13 cellular contexts compared by ENCODE assay signal in the genomic region with DNA sequence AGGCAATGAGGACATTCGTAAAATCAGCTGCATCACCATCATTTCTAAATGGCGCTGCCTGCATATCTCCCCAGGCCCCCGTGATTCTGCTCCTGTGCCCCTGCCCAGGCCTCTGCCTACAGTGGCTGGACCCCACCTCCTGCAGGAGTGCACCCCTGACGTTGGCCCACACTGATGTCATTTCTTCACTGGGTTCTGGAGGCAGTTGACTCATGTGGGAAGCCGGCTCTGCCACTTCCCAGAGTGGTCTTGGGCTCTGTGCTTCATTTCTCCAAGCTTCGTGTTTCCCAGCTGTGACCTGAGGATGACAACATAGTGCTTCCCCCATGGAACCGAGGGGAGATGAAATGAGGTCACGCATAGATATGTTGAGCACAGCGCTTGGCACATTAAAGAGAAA. TPM values are rescaled to one million over a fixed set of nuclear protein-coding genes. Genes with fewer than 3 reads are reported as not detected.
DNase-seq lines count a peak whose midpoint lies in the region; ATAC-seq and TF ChIP-seq lines count a peak whose summit lies in the region.
"Had no signal": no experiment of that assay in that cellular context is flagged by ENCODE, and none has a peak within 500 bp of the region (broad histone marks: within the 10 kb centered on the region; RNA-seq: fewer than 3 reads in every experiment).

No MANE protein-coding gene starts in this region.

- H3K27me3 ChIP-seq in Loucy (ENCODE audit: insufficient read depth, low read length, poor library complexity, severe bottlenecking), result no peaks in the 10 kb centered on the region
- H3K27me3 ChIP-seq in effector memory CD4-positive, alpha-beta T cell (replicated peaks; ENCODE audit: control insufficient read depth, insufficient read depth, low read length, poor library complexity, severe bottlenecking), result no peaks in the 10 kb centered on the region
- H3K27me3 ChIP-seq in thymus (ENCODE audit: control insufficient read depth, insufficient read depth), result no peaks in the 10 kb centered on the region
- H3K27me3 ChIP-seq in Caco-2 (replicated peaks; ENCODE audit: control insufficient read depth, insufficient read depth, low read length), result no peaks in the 10 kb centered on the region
- H3K27me3 ChIP-seq: adrenal gland had no signal

- TF ChIP-seq CTCF in Loucy (conservative IDR thresholded peaks at IDR 0.05; ENCODE audit: low read length) (no peak), Caco-2 (IDR thresholded peaks at IDR 0.05; ENCODE audit: insufficient read depth in 1 of 2, low read depth in 1 of 2, low read length in 1 of 2, severe bottlenecking in 1 of 2, unreplicated experiment in 1 of 2) (no peak)

- H3K4me3 Mint-ChIP-seq in activated naive CD8-positive, alpha-beta T cell, result peak overlapping the region; percentile 83
- H3K4me3 Mint-ChIP-seq in activated naive CD8-positive, alpha-beta T cell treated with anti-CD3 and anti-CD28 coated beads, Interleukin-2, amount 50 U/mL, for 24 hours, result no peak overlapping the region
- no peak overlapping the region for H3K4me3 Mint-ChIP-seq in Caco-2 (ENCODE audit: unreplicated experiment)

- H3K36me3 ChIP-seq in Loucy (ENCODE audit: insufficient read depth, low read length), result no peaks in the 10 kb centered on the region
- H3K36me3 ChIP-seq in effector memory CD4-positive, alpha-beta T cell (ENCODE audit: control insufficient read depth, insufficient read depth, low read length), result no peaks in the 10 kb centered on the region
- no peaks in the 10 kb centered on the region for H3K36me3 ChIP-seq in thymus (ENCODE audit: control insufficient read depth, insufficient read depth)
- no peaks in the 10 kb centered on the region for H3K36me3 ChIP-seq in Caco-2 (ENCODE audit: control insufficient read depth, insufficient read depth, low read length)
- H3K36me3 ChIP-seq: adrenal gland, thoracic aorta had no signal

- H3K9me3 ChIP-seq in Loucy (ENCODE audit: insufficient read depth, low read depth, low read length) (no peaks in the 10 kb centered on the region), thymus (ENCODE audit: control insufficient read depth) (no peaks in the 10 kb centered on the region), Caco-2 (no peaks in the 10 kb centered on the region)
- no peaks in the 10 kb centered on the region for H3K9me3 ChIP-seq in effector memory CD4-positive, alpha-beta T cell (ENCODE audit: control insufficient read depth, low read length)
- H3K9me3 ChIP-seq: adrenal gland, thoracic aorta had no signal

- no peaks in the 10 kb centered on the region for H3K27me3 Mint-ChIP-seq in activated naive CD8-positive, alpha-beta T cell
- H3K27me3 Mint-ChIP-seq in activated naive CD8-positive, alpha-beta T cell treated with anti-CD3 and anti-CD28 coated beads, Interleukin-2, amount 50 U/mL, for 24 hours, result no peaks in the 10 kb centered on the region
- peaks cover 3% of the 10 kb centered on the region for H3K27me3 Mint-ChIP-seq in Caco-2 (ENCODE audit: insufficient read depth, unreplicated experiment)

- peaks cover 53% of the 10 kb centered on the region for H3K4me1 Mint-ChIP-seq in activated naive CD8-positive, alpha-beta T cell (ENCODE audit: low read depth)
- peaks cover 40% of the 10 kb centered on the region for H3K4me1 Mint-ChIP-seq in activated naive CD8-positive, alpha-beta T cell treated with anti-CD3 and anti-CD28 coated beads, Interleukin-2, amount 50 U/mL, for 24 hours
- H3K4me1 Mint-ChIP-seq in Caco-2 (ENCODE audit: low read depth, unreplicated experiment), result no peaks in the 10 kb centered on the region

- H3K4me2 ChIP-seq in Loucy (ENCODE audit: low read depth, low read length, poor library complexity, severe bottlenecking), result no peak overlapping the region

- BruUV-seq in Caco-2 (replicated peaks; lab: Mats Ljungman, UMichigan), result no TSS peak

- H3K4me1 ChIP-seq in Loucy (ENCODE audit: insufficient read depth, low read length, poor library complexity, severe bottlenecking) (peaks cover 6% of the 10 kb centered on the region), thymus (ENCODE audit: control insufficient read depth, insufficient read depth, low read length) (peaks cover 7% of the 10 kb centered on the region), Caco-2 (no peaks in the 10 kb centered on the region)
- peaks cover 20% of the 10 kb centered on the region for H3K4me1 ChIP-seq in effector memory CD4-positive, alpha-beta T cell (ENCODE audit: control insufficient read depth, insufficient read depth, low read length, poor library complexity, severe bottlenecking)
- H3K4me1 ChIP-seq: adrenal gland had no signal

- H3K4me3 ChIP-seq in Loucy (ENCODE audit: low read length, poor library complexity, severe bottlenecking) (no peak overlapping the region), thymus (ENCODE audit: low read length) (no peak overlapping the region), Caco-2 (ENCODE audit: low read depth, low read length) (no peak overlapping the region)
- no peak overlapping the region for H3K4me3 ChIP-seq in effector memory CD4-positive, alpha-beta T cell (ENCODE audit: insufficient read depth, low read depth, low read length, poor library complexity, severe bottlenecking)
- H3K4me3 ChIP-seq: adrenal gland, K562, thoracic aorta had no signal

- DNase-seq in activated naive CD8-positive, alpha-beta T cell treated with anti-CD3 and anti-CD28 coated beads, Interleukin-2, amount 50 U/mL, for 24 hours, result no peak
- no peak for DNase-seq in effector memory CD4-positive, alpha-beta T cell
- DNase-seq in DMS153 treated with DMSO at 0.1 percent for 48 hours (lab: John Stamatoyannopoulos, UW; ENCODE audit: unreplicated experiment) (no peak), Caco-2 (no peak), SKM-1 treated with dmso at 0.1 percent for 144 hours (lab: John Stamatoyannopoulos, UW; ENCODE audit: unreplicated experiment) (no peak)
- DNase-seq: adrenal gland, DMS79 treated with DMSO at 0.1 percent for 48 hours, NCI-H774 had no signal

- peak overlapping the region; percentile 65; the same call in 1 of the 2 replicates for H2AFZ ChIP-seq in Loucy (ENCODE audit: low read length)

- no peaks in the 10 kb centered on the region for H3K79me2 ChIP-seq in Loucy (ENCODE audit: insufficient read depth, low read length)

- H4K20me1 ChIP-seq in Loucy (ENCODE audit: insufficient read depth, low read length, poor library complexity, severe bottlenecking), result no peaks in the 10 kb centered on the region

- intact Hi-C loops in Caco-2 (cut with micrococcal nuclease; ENCODE audit: unreplicated experiment), result no loop called here

- POLR2A ChIA-PET in Caco-2 (lab: Charles Lee), result no interaction called here

- no peak for ATAC-seq in activated naive CD8-positive, alpha-beta T cell treated with anti-CD3 and anti-CD28 coated beads, Interleukin-2, amount 50 U/mL, for 24 hours

- H3K9me2 ChIP-seq in Loucy (replicated peaks; ENCODE audit: low read depth, low read length), result no peaks in the 10 kb centered on the region

- H3K27ac Mint-ChIP-seq in activated naive CD8-positive, alpha-beta T cell, result peak overlapping the region; percentile 93
- no peak overlapping the region for H3K27ac Mint-ChIP-seq in activated naive CD8-positive, alpha-beta T cell treated with anti-CD3 and anti-CD28 coated beads, Interleukin-2, amount 50 U/mL, for 24 hours
- H3K27ac Mint-ChIP-seq in Caco-2 (ENCODE audit: unreplicated experiment), result no peak overlapping the region

- no peak overlapping the region for H3K9ac ChIP-seq in Loucy (ENCODE audit: low read depth, low read length, poor library complexity, severe bottlenecking)

- 92% methylated on average over 9 of the region's 9 CpGs for WGBS in thymus

- H3K27ac ChIP-seq in effector memory CD4-positive, alpha-beta T cell (ENCODE audit: insufficient read depth, low read length, poor library complexity, severe bottlenecking), result peak overlapping the region; percentile 40
- peak overlapping the region; percentile 84 for H3K27ac ChIP-seq in thymus (ENCODE audit: low read depth)
- H3K27ac ChIP-seq: adrenal gland, thoracic aorta had no signal

- H3F3A ChIP-seq in Loucy (ENCODE audit: low read depth), result no peaks in the 10 kb centered on the region

- no peaks in the 10 kb centered on the region for H3K9me3 Mint-ChIP-seq in activated naive CD8-positive, alpha-beta T cell (ENCODE audit: low read depth)
- H3K9me3 Mint-ChIP-seq in activated naive CD8-positive, alpha-beta T cell treated with anti-CD3 and anti-CD28 coated beads, Interleukin-2, amount 50 U/mL, for 24 hours, result no peaks in the 10 kb centered on the region
- H3K9me3 Mint-ChIP-seq in Caco-2 (ENCODE audit: unreplicated experiment), result no peaks in the 10 kb centered on the region

- CTCF ChIA-PET in Caco-2 (lab: Charles Lee), result no interaction called here

- no peaks in the 10 kb centered on the region for H3K36me3 Mint-ChIP-seq in activated naive CD8-positive, alpha-beta T cell
- no peaks in the 10 kb centered on the region for H3K36me3 Mint-ChIP-seq in activated naive CD8-positive, alpha-beta T cell treated with anti-CD3 and anti-CD28 coated beads, Interleukin-2, amount 50 U/mL, for 24 hours (ENCODE audit: low read depth)
- H3K36me3 Mint-ChIP-seq in Caco-2 (ENCODE audit: insufficient read depth, unreplicated experiment), result no peaks in the 10 kb centered on the region

RNA-seq across cellular contexts. Expression of a gene that starts 19.9 kb away (rescaled TPM):
- 3.4 TPM for polyA plus RNA-seq in thymus
- total RNA-seq in Caco-2 (2022), result 29.7 and 33.2 TPM in 2 replicates
